In genomic region chrX:1041051-1041450, GRCh38 we compare ENCODE assay signal across 20 cellular contexts.
"Had no signal": no experiment of that assay in that cellular context is flagged by ENCODE, and none has a peak within 500 bp of the region (broad histone marks: within the 10 kb centered on the region; RNA-seq: fewer than 3 reads in every experiment).

No MANE protein-coding gene starts in this region.

- H3K4me1 ChIP-seq: SJSA1 had no signal

- H3K27me3 ChIP-seq: MG63, SJSA1 had no signal

- H3K27ac ChIP-seq: SJSA1, SK-N-MC had no signal

- DNase-seq: Karpas-422, KG1, MG63, NCI-H1092 treated with DMSO at 0.1 percent for 48 hours, NCI-H1436, NCI-H187, NCI-H2029, NCI-H2081 treated with DMSO at 0.1 percent for 48 hours, NCI-H2171, NCI-H226, NCI-H446, NCI-H510A, NCI-H524 treated with DMSO at 0.1 percent for 48 hours, NCI-H69, NCI-H774, Right ventricle myocardium superior, RPMI8226, SIG-M5 had no signal

- H3K36me3 ChIP-seq: MG63, SJSA1 had no signal

- H3K4me3 ChIP-seq: MG63, SJSA1, SK-N-MC had no signal
